ENCODE assay signal across 9 cellular contexts in the genomic region with DNA sequence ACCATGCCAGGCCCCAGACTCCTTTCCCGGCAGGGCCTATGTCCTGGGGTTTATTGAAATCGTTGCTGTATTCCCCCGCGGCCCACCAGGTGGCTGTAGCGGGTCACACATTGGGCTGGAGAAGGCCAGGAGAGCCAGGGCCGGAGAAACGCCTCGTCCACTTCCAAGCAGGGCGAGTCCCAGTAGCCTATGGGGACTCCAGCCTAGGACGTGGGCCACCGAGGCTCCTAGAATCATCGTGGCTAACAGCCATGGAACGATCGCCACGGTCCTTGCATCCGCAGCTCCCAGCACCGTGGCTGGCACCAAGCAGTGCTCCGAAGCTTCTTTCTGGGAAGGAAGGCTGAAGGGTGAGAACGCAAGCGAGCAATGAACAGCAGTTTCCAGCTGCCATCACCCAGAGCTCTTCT.
DNase-seq lines count a peak whose midpoint lies in the region; ATAC-seq and TF ChIP-seq lines count a peak whose summit lies in the region.
"Had no signal": no experiment of that assay in that cellular context is flagged by ENCODE, and none has a peak within 500 bp of the region (broad histone marks: within the 10 kb centered on the region; RNA-seq: fewer than 3 reads in every experiment).

No MANE protein-coding gene starts in this region.

- peak; percentile 16 for DNase-seq in NCI-H460 (ENCODE audit: extremely low read depth, low read depth)
- DNase-seq in endothelial cell (ENCODE audit: low spot score): peak; percentile 80
- DNase-seq in mesothelial cell of epicardium (ENCODE audit: low spot score in 2 of 2, unreplicated experiment in 2 of 2): peak in 1 of 2 experiments; percentile 62
- DNase-seq in suprapubic skin (ENCODE audit: low spot score in 2 of 2): no peak

- H3K4me1 ChIP-seq in ES-I3 (ENCODE audit: insufficient read depth, low read length): peaks cover 9% of the 10 kb centered on the region; the same call in 1 of the 2 replicates
- H3K4me1 ChIP-seq in suprapubic skin: peaks cover 5% of the 10 kb centered on the region

- ATAC-seq in GM21447 (IDR thresholded peaks at IDR 0.05; ENCODE audit: unreplicated experiment) (no peak), GM21723 (IDR thresholded peaks at IDR 0.05; ENCODE audit: unreplicated experiment) (no peak), GM21360 (IDR thresholded peaks at IDR 0.05; ENCODE audit: unreplicated experiment) (no peak)

- H3K9ac ChIP-seq in ES-I3 (ENCODE audit: low read depth, low read length): peak overlapping the region; percentile 34; the same call in 1 of the 2 replicates

- H3K36me3 ChIP-seq in ES-I3 (ENCODE audit: insufficient read depth, low read length) (no peaks in the 10 kb centered on the region), suprapubic skin (no peaks in the 10 kb centered on the region)
- H3K36me3 ChIP-seq: neutrophil had no signal

- H3K27me3 Mint-ChIP-seq in endothelial cell (ENCODE audit: unreplicated experiment): peaks cover 2% of the 10 kb centered on the region
- peaks cover 6% of the 10 kb centered on the region for H3K27me3 Mint-ChIP-seq in mesothelial cell of epicardium (ENCODE audit: low read depth)

- H3K9me3 ChIP-seq in ES-I3 (ENCODE audit: control insufficient read depth, insufficient read depth, low read length) (peaks cover 5% of the 10 kb centered on the region; the same call in 1 of the 2 replicates), suprapubic skin (no peaks in the 10 kb centered on the region)
- H3K9me3 ChIP-seq: neutrophil had no signal

- H3K36me3 Mint-ChIP-seq in endothelial cell (ENCODE audit: low read depth, unreplicated experiment) (peaks cover 6% of the 10 kb centered on the region), mesothelial cell of epicardium (no peaks in the 10 kb centered on the region)

- H3K27ac Mint-ChIP-seq in endothelial cell (ENCODE audit: unreplicated experiment) (no peak overlapping the region), mesothelial cell of epicardium (no peak overlapping the region)

- H3K27ac ChIP-seq in suprapubic skin: no peak overlapping the region
- H3K27ac ChIP-seq: neutrophil had no signal

- peak; percentile 52 for TF ChIP-seq CTCF in endothelial cell (IDR thresholded peaks at IDR 0.05; ENCODE audit: unreplicated experiment)
- TF ChIP-seq CTCF in mesothelial cell of epicardium (IDR thresholded peaks at IDR 0.05; ENCODE audit: unreplicated experiment): peak; percentile 39
- peak in 1 of 2 donors; percentile 20 for TF ChIP-seq CTCF in suprapubic skin (IDR thresholded peaks at IDR 0.05)

- TF ChIP-seq POLR2A in suprapubic skin (IDR thresholded peaks at IDR 0.05): no peak

- H3K27me3 ChIP-seq in suprapubic skin: no peaks in the 10 kb centered on the region

- H3K4me1 Mint-ChIP-seq in endothelial cell (ENCODE audit: unreplicated experiment) (no peaks in the 10 kb centered on the region), mesothelial cell of epicardium (no peaks in the 10 kb centered on the region)

- no peak overlapping the region for H3K4me3 Mint-ChIP-seq in endothelial cell (ENCODE audit: unreplicated experiment)
- no peak overlapping the region for H3K4me3 Mint-ChIP-seq in mesothelial cell of epicardium

- TF ChIP-seq EP300 in suprapubic skin (IDR thresholded peaks at IDR 0.05): no peak

- H3K9me3 Mint-ChIP-seq in endothelial cell (ENCODE audit: unreplicated experiment) (no peaks in the 10 kb centered on the region), mesothelial cell of epicardium (no peaks in the 10 kb centered on the region)

- 43% methylated on average over 18 of the region's 20 CpGs for WGBS in suprapubic skin

- no peak overlapping the region for H3K4me3 ChIP-seq in suprapubic skin

Comparison
In these comparisons a context has a peak if more than half of its experiments do, and no peak if none do; other contexts are left out.
1. DNase-seq: peak in NCI-H460 (single experiment) and endothelial cell (single experiment); none in suprapubic skin (0 of 2).